In the genomic region with DNA sequence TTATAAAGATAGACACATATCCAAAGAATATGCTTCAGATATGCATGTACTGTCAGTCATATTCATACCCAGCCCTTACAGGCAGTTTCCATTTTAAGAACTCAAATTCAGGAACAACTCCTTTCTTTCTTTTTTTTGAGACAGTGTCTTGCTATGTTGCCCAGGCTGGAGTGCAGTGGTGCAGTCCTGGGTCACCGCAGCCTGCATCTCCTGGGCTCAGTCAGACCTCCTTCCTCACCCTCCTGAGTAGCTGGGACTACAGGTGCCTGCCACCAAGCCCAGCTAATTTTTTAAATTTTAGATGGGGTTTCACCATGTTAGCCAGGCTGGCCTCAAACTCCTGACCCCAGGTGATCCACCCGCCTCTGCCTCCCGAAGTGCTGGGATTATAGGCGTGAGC, we compare ENCODE assay signal across 19 cellular contexts. TPM values are rescaled to one million over a fixed set of nuclear protein-coding genes. Genes with fewer than 3 reads are reported as not detected.
DNase-seq lines count a peak whose midpoint lies in the region; ATAC-seq, FAIRE-seq and TF ChIP-seq lines count a peak whose summit lies in the region.
"Had no signal": no experiment of that assay in that cellular context is flagged by ENCODE, and none has a peak within 500 bp of the region (broad histone marks: within the 10 kb centered on the region; RNA-seq: fewer than 3 reads in every experiment).

No MANE protein-coding gene starts in this region.

- H3K9me3 ChIP-seq in GM12878 (replicated peaks; ENCODE audit: control insufficient read depth, insufficient read depth, low read length): peaks cover under 1% of the 10 kb centered on the region; the same call in 2 of the 3 replicates
- H3K9me3 ChIP-seq: HAP-1 had no signal

- no peak overlapping the region for H3K4me3 Mint-ChIP-seq in IgD-negative memory B cell
- no peak overlapping the region for H3K4me3 Mint-ChIP-seq in osteocyte (ENCODE audit: unreplicated experiment)
- no peak overlapping the region for H3K4me3 Mint-ChIP-seq in progenitor cell of endocrine pancreas (ENCODE audit: low read depth)
- H3K4me3 Mint-ChIP-seq: CD4-positive, CD25-positive, alpha-beta regulatory T cell; CD8-positive, alpha-beta T cell; GM23338; HFFc6 had no signal

- RAD21 ChIA-PET in GM12878 (lab: Charles Lee; ENCODE audit: unreplicated experiment): no interaction called here

- FAIRE-seq in GM12878 (lab: Jason Lieb, UNC): no peak
- FAIRE-seq: D721Med, GM12891, GM19239 had no signal

- peaks cover 69% of the 10 kb centered on the region for H3K79me2 ChIP-seq in GM12878 (ENCODE audit: control insufficient read depth, insufficient read depth, low read length)

- H3K4me3 ChIP-seq in GM12878: no peak overlapping the region
- H3K4me3 ChIP-seq: GM23338, HAP-1 had no signal

- no peak for TF ChIP-seq RAD21 in GM12878 (IDR thresholded peaks at IDR 0.05; ENCODE audit: insufficient read depth, low read depth, low read length)

- H4K20me1 ChIP-seq in GM12878 (ENCODE audit: control insufficient read depth, insufficient read depth): no peaks in the 10 kb centered on the region; the same call in 1 of the 2 replicates

- H3K27ac ChIP-seq in GM12878 (ENCODE audit: control insufficient read depth, insufficient read depth): no peak overlapping the region

- BruUV-seq in GM12878 (replicated peaks; lab: Mats Ljungman, UMichigan): TSS peak; percentile 34

- no peak overlapping the region for H2AFZ ChIP-seq in GM12878 (ENCODE audit: control insufficient read depth, low read depth, low read length)
- H2AFZ ChIP-seq: GM23338 had no signal

- POLR2A ChIA-PET in GM12878 (lab: Charles Lee): interaction anchor here (2.4 kb wide), 1 partner anchor 31 kb away, joined by 5 read pairs; no protein-coding TSS in a partner anchor

- peaks cover 0 to 9% of the 10 kb centered on the region in 2 experiments; a peak in 3 of 4 replicates for H3K36me3 ChIP-seq in GM12878 (ENCODE audit: control insufficient read depth in 2 of 2, insufficient read depth in 2 of 2, low read length in 1 of 2)
- H3K36me3 ChIP-seq: HAP-1 had no signal

- H3K27ac Mint-ChIP-seq in IgD-negative memory B cell: peak overlapping the region in 2 of 3 donors; percentile 31 to 72
- H3K27ac Mint-ChIP-seq in osteocyte (ENCODE audit: unreplicated experiment): peak overlapping the region; percentile 82
- H3K27ac Mint-ChIP-seq in progenitor cell of endocrine pancreas: no peak overlapping the region
- H3K27ac Mint-ChIP-seq: CD4-positive, CD25-positive, alpha-beta regulatory T cell; CD8-positive, alpha-beta T cell; GM23338; HFFc6 had no signal

- H3K27me3 Mint-ChIP-seq in IgD-negative memory B cell: no peaks in the 10 kb centered on the region
- no peaks in the 10 kb centered on the region for H3K27me3 Mint-ChIP-seq in osteocyte (ENCODE audit: unreplicated experiment)
- no peaks in the 10 kb centered on the region for H3K27me3 Mint-ChIP-seq in progenitor cell of endocrine pancreas
- H3K27me3 Mint-ChIP-seq: CD4-positive, CD25-positive, alpha-beta regulatory T cell had no signal

- H3K4me1 Mint-ChIP-seq in IgD-negative memory B cell: peaks cover 21 to 43% (median 21%) of the 10 kb centered on the region in 3 donors
- peaks cover 63% of the 10 kb centered on the region for H3K4me1 Mint-ChIP-seq in osteocyte (ENCODE audit: unreplicated experiment)
- H3K4me1 Mint-ChIP-seq in progenitor cell of endocrine pancreas (ENCODE audit: low read depth): peaks cover 2% of the 10 kb centered on the region

- WGBS in GM12878 (ENCODE audit: insufficient coverage, insufficient replicate concordance, low lambda C conversion rate, missing lambda C conversion rate): 100% methylated on average over 4 of the region's 4 CpGs

- peaks cover 5% of the 10 kb centered on the region for H3K4me1 ChIP-seq in GM12878 (ENCODE audit: control insufficient read depth, insufficient read depth, low read length)

- TF ChIP-seq POLR2A in GM12878 (IDR thresholded peaks at IDR 0.05; ENCODE audit: low read depth, low read length): no peak

- no peaks in the 10 kb centered on the region for H3K27me3 ChIP-seq in GM12878 (replicated peaks in 1 of 2; ENCODE audit: control insufficient read depth in 2 of 2, insufficient read depth in 2 of 2, low read length in 1 of 2)

- SMC1A ChIA-PET in GM12878 (lab: Charles Lee; ENCODE audit: uncharacterized antibody, unreplicated experiment): interaction anchor here (0.8 to 3.3 kb wide), 2 partner anchors 11 to 13 kb away, joined by 3 to 14 read pairs; no protein-coding TSS in a partner anchor

- CTCF ChIA-PET in GM12878 (lab: Yijun Ruan, JAX): no interaction called here

- no peak for TF ChIP-seq EP300 in GM12878 (IDR thresholded peaks at IDR 0.05; ENCODE audit: borderline replicate concordance in 1 of 2, control insufficient read depth in 1 of 2, low read depth in 2 of 2, low read length in 2 of 2)

- TF ChIP-seq CTCF in GM12878 (IDR thresholded peaks at IDR 0.05 in 2 of 3, conservative IDR thresholded peaks at IDR 0.05 in 1 of 3; ENCODE audit: control insufficient read depth in 2 of 3, extremely low read depth in 1 of 3, insufficient read depth in 1 of 3, low read depth in 3 of 3, low read length in 3 of 3) (no peak), osteocyte (IDR thresholded peaks at IDR 0.05) (no peak), progenitor cell of endocrine pancreas (IDR thresholded peaks at IDR 0.05; ENCODE audit: unreplicated experiment) (no peak)

- ATAC-seq in GM12878 (peak; percentile 15; the same call in 1 of the 3 replicates), left lobe of liver (no peak)
- ATAC-seq: CD8-positive, alpha-beta T cell; GM23338 had no signal

- DNase-seq in GM12878 (ENCODE audit: low read depth, low spot score): no peak
- DNase-seq in osteocyte (ENCODE audit: extremely low spot score, unreplicated experiment): no peak
- DNase-seq in CD1c-positive myeloid dendritic cell (ENCODE audit: extremely low spot score): no peak
- DNase-seq in progenitor cell of endocrine pancreas (ENCODE audit: low spot score, unreplicated experiment): no peak
- no peak for DNase-seq in left lobe of liver (ENCODE audit: low spot score)
- DNase-seq: C1 segment of cervical spinal cord; CD4-positive, CD25-positive, alpha-beta regulatory T cell; CD8-positive, alpha-beta T cell; DMS 273 treated with DMSO at 0.1 percent for 48 hours; DMS79; EL; GDM1; HFFc6 had no signal

- intact Hi-C loops in GM12878 (cut with micrococcal nuclease; ENCODE audit: unreplicated experiment): no loop called here

- H3K9me3 Mint-ChIP-seq in IgD-negative memory B cell (no peaks in the 10 kb centered on the region), osteocyte (ENCODE audit: unreplicated experiment) (no peaks in the 10 kb centered on the region), progenitor cell of endocrine pancreas (ENCODE audit: low read depth) (peaks cover 3% of the 10 kb centered on the region)
- H3K9me3 Mint-ChIP-seq: CD8-positive, alpha-beta T cell; HFFc6 had no signal

- H3K36me3 Mint-ChIP-seq in IgD-negative memory B cell: peaks cover 3% of the 10 kb centered on the region
- peaks cover 12% of the 10 kb centered on the region for H3K36me3 Mint-ChIP-seq in osteocyte (ENCODE audit: unreplicated experiment)
- H3K36me3 Mint-ChIP-seq in progenitor cell of endocrine pancreas (ENCODE audit: insufficient read depth): peaks cover 3% of the 10 kb centered on the region

- H3K9ac ChIP-seq in GM12878 (ENCODE audit: control insufficient read depth, insufficient read depth, low read length): no peak overlapping the region

- in situ Hi-C loops in GM12878 (cut with MboI): no loop called here

- no peak overlapping the region for H3K4me2 ChIP-seq in GM12878 (ENCODE audit: control insufficient read depth, insufficient read depth)
- H3K4me2 ChIP-seq: GM23338 had no signal

TF ChIP-seq in GM12878, 131 proteins besides CTCF, POLR2A, EP300 and RAD21 (continues in another document):
- no peak for TF ChIP-seq ESRRA (IDR thresholded peaks at IDR 0.05; ENCODE audit: low read length)

RNA-seq across cellular contexts. Expression of a gene that starts 34.5 kb away (rescaled TPM):
- polyA plus RNA-seq in IgD-negative memory B cell (24.4 TPM), GM12878 (2011; rRNA removed) (66.6 and 90.3 TPM in 2 replicates), GM12878 (2014; fragmentation: Illumina TruSeq; extraction: Trizol) (93.0 and 116 TPM in 2 replicates), GM12878 (2014; fragmentation: Nextera tagmentation; extraction: Ambion mirVana) (10 to 100 TPM; 19.6 to 27.8 TPM), GM12878 (2014; rRNA removed) (49.6 and 59.1 TPM in 2 replicates), GM12878 (2016; fragmentation: Nextera tagmentation; extraction: Ambion mirVana) (10 to 100 TPM; 11.2 to 47.1 TPM)
- 343 and 366 TPM in 2 replicates for total RNA-seq in GM12878 (2013; cell fraction: nucleolus; rRNA removed)
- total RNA-seq in GM12878 (2014; rRNA removed) (82.0 and 107 TPM in 2 replicates), GM12878 (2014; rRNA removed; fragmentation: Illumina TruSeq; extraction: Trizol) (115 and 117 TPM in 2 replicates), GM12878 (2021) (106 and 108 TPM in 2 replicates), osteocyte (44.4 and 46.0 TPM in 2 replicates), progenitor cell of endocrine pancreas (13.3 and 13.9 TPM in 2 replicates), left lobe of liver (11.4 TPM)
- 44.9 TPM for polyA plus RNA-seq in GM12878 (2011; ENCODE audit: low read depth)
- 18.1 and 37.0 TPM in 2 replicates for polyA plus RNA-seq in GM12878 (2011; cell fraction: cytosol; rRNA removed)
- polyA plus RNA-seq in GM12878 (2011; cell fraction: nucleus; rRNA removed): 40.4 and 44.0 TPM in 2 replicates
- polyA plus RNA-seq in GM12878 (2012): 51.4 and 77.3 TPM in 2 replicates
- 160 and 175 TPM in 2 replicates for polyA minus RNA-seq in GM12878 (2011; rRNA and poly(A)+ RNA removed)
- 28.2 and 46.0 TPM in 2 replicates for polyA minus RNA-seq in GM12878 (2011; cell fraction: cytosol; rRNA and poly(A)+ RNA removed)
- polyA minus RNA-seq in GM12878 (2011; cell fraction: nucleus; rRNA and poly(A)+ RNA removed): 51.0 and 58.2 TPM in 2 replicates

RNA-seq across cellular contexts. Expression of a gene that starts 40.1 kb away (rescaled TPM):
- polyA plus RNA-seq in IgD-negative memory B cell (66.3 TPM), GM12878 (2011; rRNA removed) (29.9 and 43.1 TPM in 2 replicates), GM12878 (2014; fragmentation: Illumina TruSeq; extraction: Trizol) (48.9 and 64.2 TPM in 2 replicates), GM12878 (2014; fragmentation: Nextera tagmentation; extraction: Ambion mirVana) (10 to 100 TPM; 27.2 to 47.5 TPM), GM12878 (2014; rRNA removed) (21.7 and 26.4 TPM in 2 replicates), GM12878 (2016; fragmentation: Nextera tagmentation; extraction: Ambion mirVana) (10 to 100 TPM; 48.5 to 50.8 TPM)
- total RNA-seq in GM12878 (2013; cell fraction: nucleolus; rRNA removed): 52.2 and 55.3 TPM in 2 replicates
- total RNA-seq in GM12878 (2014; rRNA removed) (27.2 and 34.2 TPM in 2 replicates), GM12878 (2014; rRNA removed; fragmentation: Illumina TruSeq; extraction: Trizol) (62.7 TPM in 2 replicates), GM12878 (2021) (49.1 and 50.4 TPM in 2 replicates), osteocyte (45.8 and 54.0 TPM in 2 replicates), progenitor cell of endocrine pancreas (27.5 and 28.6 TPM in 2 replicates), left lobe of liver (11.3 TPM)
- 8.9 TPM for polyA plus RNA-seq in GM12878 (2011; ENCODE audit: low read depth)
- 9.4 and 13.9 TPM in 2 replicates for polyA plus RNA-seq in GM12878 (2011; cell fraction: cytosol; rRNA removed)
- 9.1 and 9.2 TPM in 2 replicates for polyA plus RNA-seq in GM12878 (2011; cell fraction: nucleus; rRNA removed)
- polyA plus RNA-seq in GM12878 (2012): 16.0 and 20.5 TPM in 2 replicates
- 17.4 and 44.0 TPM in 2 replicates for polyA minus RNA-seq in GM12878 (2011; rRNA and poly(A)+ RNA removed)
- polyA minus RNA-seq in GM12878 (2011; cell fraction: cytosol; rRNA and poly(A)+ RNA removed): 9.2 and 10.6 TPM in 2 replicates
- 9.1 and 13.4 TPM in 2 replicates for polyA minus RNA-seq in GM12878 (2011; cell fraction: nucleus; rRNA and poly(A)+ RNA removed)
